In the genomic region with DNA sequence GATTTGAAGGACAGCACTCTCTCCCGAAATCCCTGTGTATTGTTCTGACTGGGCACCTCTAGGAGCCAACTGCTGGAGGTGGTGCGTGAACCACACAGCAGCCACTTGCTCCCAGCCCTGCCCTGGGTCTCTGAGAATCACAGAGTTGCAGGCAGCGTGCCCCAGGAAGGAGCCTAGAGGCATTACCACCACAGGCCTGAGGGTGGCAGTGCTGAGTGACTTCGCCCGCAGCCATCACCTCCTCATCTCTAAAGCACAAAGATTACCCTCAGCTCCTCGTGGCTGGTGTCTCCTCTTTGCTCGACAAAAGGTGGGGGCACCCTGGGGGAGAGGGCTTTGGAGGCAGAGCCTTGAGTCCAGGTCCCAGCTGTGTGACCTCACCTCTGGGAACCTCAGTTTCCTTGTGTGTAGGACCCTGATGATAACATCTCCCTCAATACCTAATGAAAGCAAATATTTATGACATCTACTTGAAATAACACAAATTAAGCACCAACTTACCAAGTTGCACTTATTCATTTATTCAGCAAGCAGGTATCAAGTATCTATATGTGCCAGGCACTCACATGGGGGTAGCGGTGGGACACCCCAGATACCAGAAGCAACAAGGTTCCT, we compare ENCODE assay signal across 8 cellular contexts.
DNase-seq lines count a peak whose midpoint lies in the region; ATAC-seq and TF ChIP-seq lines count a peak whose summit lies in the region.

No MANE protein-coding gene starts in this region.

- H3K4me1 Mint-ChIP-seq in activated naive CD4-positive, alpha-beta T cell treated with anti-CD3 and anti-CD28 coated beads for 36 hours (ENCODE audit: low read depth): peaks cover 4% of the 10 kb centered on the region

- intact Hi-C loops in activated naive CD4-positive, alpha-beta T cell treated with anti-CD3 and anti-CD28 coated beads for 36 hours (cut with micrococcal nuclease): loop anchor here (1.0 kb wide), 2 partner anchors 50 to 117 kb away; no protein-coding TSS in a partner anchor
- intact Hi-C loops in sigmoid colon (cut with DNase I): loop anchor here (1.0 to 5.0 kb wide), 2 partner anchors 116 to 165 kb away; no protein-coding TSS in a partner anchor

- TF ChIP-seq CTCF in BJ (IDR thresholded peaks at IDR 0.05; ENCODE audit: insufficient read depth, low read depth, low read length) (peak; percentile 90), HEK293 (tag by site-specific recombination; IDR thresholded peaks at IDR 0.05) (peak; percentile 32; the same call in 1 of the 2 replicates), cardiac muscle cell (IDR thresholded peaks at IDR 0.05; ENCODE audit: low read depth, low read length) (peak; percentile 91), sigmoid colon (IDR thresholded peaks at IDR 0.05) (peak; percentile 6 to 82 (median 75))

- no peak overlapping the region for H3K4me3 Mint-ChIP-seq in activated naive CD4-positive, alpha-beta T cell treated with anti-CD3 and anti-CD28 coated beads for 36 hours

- ATAC-seq in HG02885 (IDR thresholded peaks at IDR 0.05; ENCODE audit: poor library complexity, unreplicated experiment) (no peak), GM19463 (IDR thresholded peaks at IDR 0.05; ENCODE audit: unreplicated experiment) (no peak)

- H3K27me3 ChIP-seq in BJ (ENCODE audit: control insufficient read depth, insufficient read depth, low read length) (peaks cover 4% of the 10 kb centered on the region; the same call in 1 of the 2 replicates), SJCRH30 (no peaks in the 10 kb centered on the region), cardiac muscle cell (peaks cover 88% of the 10 kb centered on the region), sigmoid colon (peaks cover 0 to 26% (median 10%) of the 10 kb centered on the region in 3 donors)

- H3K27ac ChIP-seq in HEK293 (ENCODE audit: extremely low read depth, low read depth, low read length): no peak overlapping the region
- no peak overlapping the region for H3K27ac ChIP-seq in SJCRH30
- no peak overlapping the region for H3K27ac ChIP-seq in cardiac muscle cell
- no peak overlapping the region for H3K27ac ChIP-seq in sigmoid colon

- no peak for TF ChIP-seq POLR2A in sigmoid colon (IDR thresholded peaks at IDR 0.05)

- CTCF ChIA-PET in BJ (lab: Yijun Ruan, JAX): interaction anchor here (0.6 to 10.7 kb wide), 29 partner anchors 9 to 167 kb away, joined by 3 to 85 read pairs (median 4); a partner anchor contains a TSS
- CTCF ChIA-PET in HEK293 (lab: Yijun Ruan, JAX): interaction anchor here (0.6 to 7.0 kb wide), 15 partner anchors 11 to 402 kb away, joined by 3 to 50 read pairs (median 4); no protein-coding TSS in a partner anchor
- CTCF ChIA-PET in activated naive CD4-positive, alpha-beta T cell treated with anti-CD3 and anti-CD28 coated beads for 36 hours (lab: Charles Lee): interaction anchor here (0.6 to 3.2 kb wide), 15 partner anchors 9 to 649 kb away, joined by 3 to 17 read pairs (median 3); no protein-coding TSS in a partner anchor

- POLR2A ChIA-PET in BJ (lab: Charles Lee) (no interaction called here), HEK293 (lab: Yijun Ruan, JAX) (no interaction called here)

- H3K4me3 ChIP-seq in BJ (ENCODE audit: low read depth, low read length): no peak overlapping the region
- H3K4me3 ChIP-seq in HEK293 (ENCODE audit: low read depth, low read length): no peak overlapping the region
- H3K4me3 ChIP-seq in SJCRH30: no peak overlapping the region
- H3K4me3 ChIP-seq in cardiac muscle cell: no peak overlapping the region
- no peak overlapping the region for H3K4me3 ChIP-seq in sigmoid colon

- no peak overlapping the region for H3K27ac Mint-ChIP-seq in activated naive CD4-positive, alpha-beta T cell treated with anti-CD3 and anti-CD28 coated beads for 36 hours

- WGBS in sigmoid colon, 2 donors: 14 to 15% methylated on average over 8 of the region's 8 CpGs

- no peak for TF ChIP-seq EP300 in sigmoid colon (IDR thresholded peaks at IDR 0.05)

- no peaks in the 10 kb centered on the region for H3K9me3 Mint-ChIP-seq in activated naive CD4-positive, alpha-beta T cell treated with anti-CD3 and anti-CD28 coated beads for 36 hours

- DNase-seq in BJ (ENCODE audit: low read depth) (no peak), SJCRH30 (peak; percentile 35 to 70), cardiac muscle cell (ENCODE audit: low read depth in 1 of 2, low spot score in 1 of 2) (peak; percentile 42 to 58), sigmoid colon (peak; percentile 73)
- DNase-seq in activated naive CD4-positive, alpha-beta T cell treated with anti-CD3 and anti-CD28 coated beads for 36 hours: peak; percentile 78

- no peaks in the 10 kb centered on the region for H3K36me3 Mint-ChIP-seq in activated naive CD4-positive, alpha-beta T cell treated with anti-CD3 and anti-CD28 coated beads for 36 hours (ENCODE audit: low read depth)

- peaks cover 28% of the 10 kb centered on the region for H3K27me3 Mint-ChIP-seq in activated naive CD4-positive, alpha-beta T cell treated with anti-CD3 and anti-CD28 coated beads for 36 hours (ENCODE audit: low read depth)

- H3K4me1 ChIP-seq in HEK293 (ENCODE audit: control insufficient read depth, insufficient read depth, low read length) (no peaks in the 10 kb centered on the region), SJCRH30 (peaks cover 6% of the 10 kb centered on the region), cardiac muscle cell (ENCODE audit: low read depth) (no peaks in the 10 kb centered on the region), sigmoid colon (no peaks in the 10 kb centered on the region)

- no peaks in the 10 kb centered on the region for H3K9me3 ChIP-seq in HEK293 (ENCODE audit: control insufficient read depth, insufficient read depth, low read depth, low read length)
- no peaks in the 10 kb centered on the region for H3K9me3 ChIP-seq in SJCRH30 (replicated peaks)
- no peaks in the 10 kb centered on the region for H3K9me3 ChIP-seq in cardiac muscle cell (ENCODE audit: low read depth)
- no peaks in the 10 kb centered on the region for H3K9me3 ChIP-seq in sigmoid colon

- no peaks in the 10 kb centered on the region for H3K36me3 ChIP-seq in BJ (ENCODE audit: control insufficient read depth, insufficient read depth, low read length)
- H3K36me3 ChIP-seq in HEK293 (ENCODE audit: control insufficient read depth in 2 of 2, insufficient read depth in 1 of 2, low read length in 2 of 2): no peaks in the 10 kb centered on the region
- H3K36me3 ChIP-seq in SJCRH30: no peaks in the 10 kb centered on the region
- H3K36me3 ChIP-seq in cardiac muscle cell: no peaks in the 10 kb centered on the region
- H3K36me3 ChIP-seq in sigmoid colon: no peaks in the 10 kb centered on the region

TF ChIP-seq in HEK293, 187 proteins besides CTCF, POLR2A, EP300 and RAD21:
- no peak for TF ChIP-seq ZNF184 (tag by site-specific recombination; IDR thresholded peaks at IDR 0.05)
- peak; percentile 15; the same call in 1 of the 2 replicates for TF ChIP-seq ZNF654 (tag by site-specific recombination; IDR thresholded peaks at IDR 0.05; ENCODE audit: low read depth)
- no peak for TF ChIP-seq ZEB2 (tag by site-specific recombination; IDR thresholded peaks at IDR 0.05)

Comparison
In these comparisons a context has a peak if more than half of its experiments do, and no peak if none do; other contexts are left out.
1. CTCF ChIP-seq: peak in every context shown above with its lines; median percentile 91 in cardiac muscle cell; 90 in BJ; 75 in sigmoid colon; 32 in HEK293.